ENCODE assay signal across 7 cellular contexts in genomic region chr20:330233-331149, GRCh38. TPM values are rescaled to one million over a fixed set of nuclear protein-coding genes. Genes with fewer than 3 reads are reported as not detected.
DNase-seq lines count a peak whose midpoint lies in the region; ATAC-seq and TF ChIP-seq lines count a peak whose summit lies in the region.

No MANE protein-coding gene starts in this region.

- H3K27ac ChIP-seq in PC-9: no peak overlapping the region

- H3K36me3 ChIP-seq in PC-9 (ENCODE audit: low read depth): no peaks in the 10 kb centered on the region

- peaks cover 34% of the 10 kb centered on the region for H4K20me1 ChIP-seq in PC-9 (ENCODE audit: insufficient read depth)

- no peak overlapping the region for H3K4me3 ChIP-seq in GM12864 (ENCODE audit: low read depth, low read length)
- H3K4me3 ChIP-seq in PC-9: no peak overlapping the region
- no peak overlapping the region for H3K4me3 ChIP-seq in fibroblast of pulmonary artery (replicated peaks; ENCODE audit: low read depth, low read length)

- peaks cover 9% of the 10 kb centered on the region; the same call in 1 of the 2 replicates for H3K4me1 ChIP-seq in PC-9 (replicated peaks; ENCODE audit: insufficient read depth)

- no peak for DNase-seq in GM12864 (ENCODE audit: low read depth)
- peak; percentile 26 for DNase-seq in KG1 (lab: John Stamatoyannopoulos, UW)
- DNase-seq in PC-9: peak; percentile 54 to 56
- peak; percentile 44 for DNase-seq in activated T-helper 1 cell treated with anti-CD3 and anti-CD28 coated beads, Interleukin-12 subunit alpha, Interleukin-12 subunit beta, Interleukin-2, Interleukin-4 antibody, amounts not matched to agents 30 ng/mL and 10 ng/mL and 1 ng/mL, durations not matched to agents 14 hours and 24 hours and 36 hours (ENCODE audit: low spot score)
- peak; percentile 75 for DNase-seq in fibroblast of pulmonary artery (ENCODE audit: low read depth)
- DNase-seq in nucleus accumbens (lab: John Stamatoyannopoulos, UW): peak in 45 of 56 donors; percentile 14 to 83 (median 43)

- H3K4me3 Mint-ChIP-seq in activated T-helper 1 cell treated with anti-CD3 and anti-CD28 coated beads, Interleukin-12 subunit alpha, Interleukin-12 subunit beta, Interleukin-2, Interleukin-4 antibody, amounts not matched to agents 30 ng/mL and 10 ng/mL and 1 ng/mL, durations not matched to agents 14 hours and 24 hours and 36 hours: no peak overlapping the region

- peaks cover 32% of the 10 kb centered on the region for H3F3A ChIP-seq in PC-9 (ENCODE audit: insufficient read depth, low read depth)

- H3K9me2 ChIP-seq in PC-9 (ENCODE audit: insufficient read depth): no peaks in the 10 kb centered on the region

- no peaks in the 10 kb centered on the region for H3K9me3 Mint-ChIP-seq in activated T-helper 1 cell treated with anti-CD3 and anti-CD28 coated beads, Interleukin-12 subunit alpha, Interleukin-12 subunit beta, Interleukin-2, Interleukin-4 antibody, amounts not matched to agents 30 ng/mL and 10 ng/mL and 1 ng/mL, durations not matched to agents 14 hours and 24 hours and 36 hours

- H3K4me1 Mint-ChIP-seq in activated T-helper 1 cell treated with anti-CD3 and anti-CD28 coated beads, Interleukin-12 subunit alpha, Interleukin-12 subunit beta, Interleukin-2, Interleukin-4 antibody, amounts not matched to agents 30 ng/mL and 10 ng/mL and 1 ng/mL, durations not matched to agents 14 hours and 24 hours and 36 hours (ENCODE audit: low read depth): peaks cover 18% of the 10 kb centered on the region

- H3K27ac Mint-ChIP-seq in activated T-helper 1 cell treated with anti-CD3 and anti-CD28 coated beads, Interleukin-12 subunit alpha, Interleukin-12 subunit beta, Interleukin-2, Interleukin-4 antibody, amounts not matched to agents 30 ng/mL and 10 ng/mL and 1 ng/mL, durations not matched to agents 14 hours and 24 hours and 36 hours: no peak overlapping the region

- CTCF ChIA-PET in PC-9 (lab: Charles Lee): interaction anchor here (0.6 to 1.2 kb wide), 3 partner anchors 43 to 119 kb away, joined by 3 to 6 read pairs (median 4); no protein-coding TSS in a partner anchor

- peak; percentile 95 for TF ChIP-seq CTCF in GM12864 (IDR thresholded peaks at IDR 0.05; ENCODE audit: low read depth, low read length, missing control alignments)
- TF ChIP-seq CTCF in PC-9 (conservative IDR thresholded peaks at IDR 0.05): peak; percentile 90
- TF ChIP-seq CTCF in fibroblast of pulmonary artery (IDR thresholded peaks at IDR 0.05; ENCODE audit: low read length, missing control alignments): peak; percentile 92

- no peak for ATAC-seq in HG02884 (IDR thresholded peaks at IDR 0.05; ENCODE audit: unreplicated experiment)

- POLR2A ChIA-PET in PC-9 (lab: Charles Lee; ENCODE audit: unreplicated experiment): interaction anchor here (0.6 kb wide), 1 partner anchor 12 kb away, joined by 3 read pairs; no protein-coding TSS in a partner anchor

- H3K27me3 ChIP-seq in PC-9 (ENCODE audit: insufficient read depth, low read depth): no peaks in the 10 kb centered on the region

- intact Hi-C loops in PC-9 (cut with micrococcal nuclease; ENCODE audit: unreplicated experiment): loop anchor here (10.0 kb wide), 1 partner anchor 76 kb away; the partner anchor contains the start of gene DEFB132
- intact Hi-C loops in activated T-helper 1 cell treated with anti-CD3 and anti-CD28 coated beads, Interleukin-12 subunit alpha, Interleukin-12 subunit beta, Interleukin-2, Interleukin-4 antibody, amounts not matched to agents 30 ng/mL and 10 ng/mL and 1 ng/mL, durations not matched to agents 14 hours and 24 hours and 36 hours (cut with micrococcal nuclease): loop anchor here (1.0 kb wide), 4 partner anchors 18 to 121 kb away; partner anchors contain the start of gene ZCCHC3

- H2AFZ ChIP-seq in PC-9: no peak overlapping the region

- peaks cover 2% of the 10 kb centered on the region for H3K36me3 Mint-ChIP-seq in activated T-helper 1 cell treated with anti-CD3 and anti-CD28 coated beads, Interleukin-12 subunit alpha, Interleukin-12 subunit beta, Interleukin-2, Interleukin-4 antibody, amounts not matched to agents 30 ng/mL and 10 ng/mL and 1 ng/mL, durations not matched to agents 14 hours and 24 hours and 36 hours (ENCODE audit: low read depth)

- H3K9me3 ChIP-seq in PC-9 (ENCODE audit: insufficient read depth, low read depth): no peaks in the 10 kb centered on the region

- H3K27me3 Mint-ChIP-seq in activated T-helper 1 cell treated with anti-CD3 and anti-CD28 coated beads, Interleukin-12 subunit alpha, Interleukin-12 subunit beta, Interleukin-2, Interleukin-4 antibody, amounts not matched to agents 30 ng/mL and 10 ng/mL and 1 ng/mL, durations not matched to agents 14 hours and 24 hours and 36 hours (ENCODE audit: insufficient read depth): peaks cover 3% of the 10 kb centered on the region

- no TSS peak for BruUV-seq in PC-9 (replicated peaks; lab: Mats Ljungman, UMichigan)

- no peak overlapping the region for H3K4me2 ChIP-seq in PC-9

- H3K79me2 ChIP-seq in PC-9 (ENCODE audit: low read depth): peaks cover 14% of the 10 kb centered on the region

RNA-seq across cellular contexts. Expression of gene SOX12, which starts 5.1 kb away (rescaled TPM):
- total RNA-seq in PC-9 (2021): 49.5 and 57.1 TPM in 2 replicates
- 7.4 and 7.6 TPM in 2 replicates for total RNA-seq in activated T-helper 1 cell treated with anti-CD3 and anti-CD28 coated beads, Interleukin-12 subunit alpha, Interleukin-12 subunit beta, Interleukin-2, Interleukin-4 antibody, amounts not matched to agents 30 ng/mL and 10 ng/mL and 1 ng/mL, durations not matched to agents 14 hours and 24 hours and 36 hours

RNA-seq across cellular contexts. Expression of gene NRSN2, which starts 16.4 kb away (rescaled TPM):
- total RNA-seq in PC-9 (2021): 15.0 and 16.5 TPM in 2 replicates
- total RNA-seq in activated T-helper 1 cell treated with anti-CD3 and anti-CD28 coated beads, Interleukin-12 subunit alpha, Interleukin-12 subunit beta, Interleukin-2, Interleukin-4 antibody, amounts not matched to agents 30 ng/mL and 10 ng/mL and 1 ng/mL, durations not matched to agents 14 hours and 24 hours and 36 hours: 5.1 and 6.5 TPM in 2 replicates

RNA-seq across cellular contexts. Expression of gene ZCCHC3, which starts 33.1 kb away (rescaled TPM):
- 16.0 and 17.7 TPM in 2 replicates for total RNA-seq in PC-9 (2021)
- 25.9 TPM in 2 replicates for total RNA-seq in activated T-helper 1 cell treated with anti-CD3 and anti-CD28 coated beads, Interleukin-12 subunit alpha, Interleukin-12 subunit beta, Interleukin-2, Interleukin-4 antibody, amounts not matched to agents 30 ng/mL and 10 ng/mL and 1 ng/mL, durations not matched to agents 14 hours and 24 hours and 36 hours

RNA-seq across cellular contexts. Expression of gene C20orf96, which starts 39.9 kb away (rescaled TPM):
- total RNA-seq in PC-9 (2021): 20.7 and 25.7 TPM in 2 replicates
- 4.3 and 4.7 TPM in 2 replicates for total RNA-seq in activated T-helper 1 cell treated with anti-CD3 and anti-CD28 coated beads, Interleukin-12 subunit alpha, Interleukin-12 subunit beta, Interleukin-2, Interleukin-4 antibody, amounts not matched to agents 30 ng/mL and 10 ng/mL and 1 ng/mL, durations not matched to agents 14 hours and 24 hours and 36 hours

RNA-seq across cellular contexts. Expression of gene TRIB3, which starts 50.1 kb away (rescaled TPM):
- 81.0 and 82.0 TPM in 2 replicates for total RNA-seq in PC-9 (2021)
- total RNA-seq in activated T-helper 1 cell treated with anti-CD3 and anti-CD28 coated beads, Interleukin-12 subunit alpha, Interleukin-12 subunit beta, Interleukin-2, Interleukin-4 antibody, amounts not matched to agents 30 ng/mL and 10 ng/mL and 1 ng/mL, durations not matched to agents 14 hours and 24 hours and 36 hours: 37.1 and 39.5 TPM in 2 replicates
